Comparison of ENCODE assay signal across 2 cellular contexts in the genomic region with DNA sequence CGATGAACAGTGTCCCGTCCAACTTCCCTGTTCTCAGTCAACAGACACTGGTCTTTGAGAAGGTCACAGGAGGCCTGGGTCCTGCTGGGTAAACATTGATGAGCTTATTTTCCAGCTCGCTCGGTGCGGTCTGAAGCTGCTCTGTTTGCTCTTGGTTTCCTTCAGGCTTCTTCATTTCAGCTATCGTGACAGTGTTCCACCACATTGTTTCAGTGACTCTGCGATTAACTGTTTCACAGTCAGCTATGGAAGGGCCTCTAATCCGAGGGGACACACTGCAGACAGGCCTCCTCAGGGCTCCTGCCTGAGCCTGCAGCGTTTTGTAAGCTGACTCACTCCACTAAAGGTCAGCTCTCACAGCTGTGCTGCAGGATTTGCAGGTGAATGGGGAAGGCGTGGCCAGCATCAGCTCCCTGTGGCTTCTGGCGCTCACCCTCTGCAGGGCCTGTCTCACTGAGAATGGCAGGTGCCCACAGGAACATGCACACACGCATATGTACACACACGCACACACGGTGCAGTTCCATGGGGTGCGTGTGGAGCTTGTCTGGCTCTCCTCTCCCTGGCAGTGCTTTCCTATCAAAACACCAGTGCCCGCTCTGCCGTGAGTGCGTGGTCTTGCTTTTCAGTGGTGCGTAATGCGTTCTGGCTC.
TF ChIP-seq lines count a peak whose summit lies in the region.

No MANE protein-coding gene starts in this region.

TF ChIP-seq in WTC11, 78 proteins besides CTCF, POLR2A, EP300 and RAD21 (continued from another document and continues in another):
- TF ChIP-seq, protein P1, sequence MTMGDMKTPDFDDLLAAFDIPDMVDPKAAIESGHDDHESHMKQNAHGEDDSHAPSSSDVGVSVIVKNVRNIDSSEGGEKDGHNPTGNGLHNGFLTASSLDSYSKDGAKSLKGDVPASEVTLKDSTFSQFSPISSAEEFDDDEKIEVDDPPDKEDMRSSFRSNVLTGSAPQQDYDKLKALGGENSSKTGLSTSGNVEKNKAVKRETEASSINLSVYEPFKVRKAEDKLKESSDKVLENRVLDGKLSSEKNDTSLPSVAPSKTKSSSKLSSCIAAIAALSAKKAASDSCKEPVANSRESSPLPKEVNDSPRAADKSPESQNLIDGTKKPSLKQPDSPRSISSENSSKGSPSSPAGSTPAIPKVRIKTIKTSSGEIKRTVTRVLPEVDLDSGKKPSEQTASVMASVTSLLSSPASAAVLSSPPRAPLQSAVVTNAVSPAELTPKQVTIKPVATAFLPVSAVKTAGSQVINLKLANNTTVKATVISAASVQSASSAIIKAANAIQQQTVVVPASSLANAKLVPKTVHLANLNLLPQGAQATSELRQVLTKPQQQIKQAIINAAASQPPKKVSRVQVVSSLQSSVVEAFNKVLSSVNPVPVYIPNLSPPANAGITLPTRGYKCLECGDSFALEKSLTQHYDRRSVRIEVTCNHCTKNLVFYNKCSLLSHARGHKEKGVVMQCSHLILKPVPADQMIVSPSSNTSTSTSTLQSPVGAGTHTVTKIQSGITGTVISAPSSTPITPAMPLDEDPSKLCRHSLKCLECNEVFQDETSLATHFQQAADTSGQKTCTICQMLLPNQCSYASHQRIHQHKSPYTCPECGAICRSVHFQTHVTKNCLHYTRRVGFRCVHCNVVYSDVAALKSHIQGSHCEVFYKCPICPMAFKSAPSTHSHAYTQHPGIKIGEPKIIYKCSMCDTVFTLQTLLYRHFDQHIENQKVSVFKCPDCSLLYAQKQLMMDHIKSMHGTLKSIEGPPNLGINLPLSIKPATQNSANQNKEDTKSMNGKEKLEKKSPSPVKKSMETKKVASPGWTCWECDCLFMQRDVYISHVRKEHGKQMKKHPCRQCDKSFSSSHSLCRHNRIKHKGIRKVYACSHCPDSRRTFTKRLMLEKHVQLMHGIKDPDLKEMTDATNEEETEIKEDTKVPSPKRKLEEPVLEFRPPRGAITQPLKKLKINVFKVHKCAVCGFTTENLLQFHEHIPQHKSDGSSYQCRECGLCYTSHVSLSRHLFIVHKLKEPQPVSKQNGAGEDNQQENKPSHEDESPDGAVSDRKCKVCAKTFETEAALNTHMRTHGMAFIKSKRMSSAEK (CRISPR knock-in tag; IDR thresholded peaks at IDR 0.05; ENCODE audit: borderline replicate concordance) = 0 out of 2 replicates have a peak, but pooled peaks have one; percentile 4
- no peak for TF ChIP-seq EMX1 (CRISPR knock-in tag; IDR thresholded peaks at IDR 0.05)
- peak; percentile 49; the same call in 1 of the 2 replicates for TF ChIP-seq ZBTB21 (CRISPR knock-in tag; IDR thresholded peaks at IDR 0.05; ENCODE audit: borderline replicate concordance)
- TF ChIP-seq IRF2 (CRISPR knock-in tag; IDR thresholded peaks at IDR 0.05; ENCODE audit: borderline replicate concordance, low read depth) = no peak
- TF ChIP-seq, protein P2, sequence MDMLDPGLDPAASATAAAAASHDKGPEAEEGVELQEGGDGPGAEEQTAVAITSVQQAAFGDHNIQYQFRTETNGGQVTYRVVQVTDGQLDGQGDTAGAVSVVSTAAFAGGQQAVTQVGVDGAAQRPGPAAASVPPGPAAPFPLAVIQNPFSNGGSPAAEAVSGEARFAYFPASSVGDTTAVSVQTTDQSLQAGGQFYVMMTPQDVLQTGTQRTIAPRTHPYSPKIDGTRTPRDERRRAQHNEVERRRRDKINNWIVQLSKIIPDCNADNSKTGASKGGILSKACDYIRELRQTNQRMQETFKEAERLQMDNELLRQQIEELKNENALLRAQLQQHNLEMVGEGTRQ (CRISPR knock-in tag; IDR thresholded peaks at IDR 0.05) = peak; percentile 22; the same call in 1 of the 2 replicates
- TF ChIP-seq ZNF219 (CRISPR knock-in tag; IDR thresholded peaks at IDR 0.05; ENCODE audit: borderline replicate concordance) = peak; percentile 60; the same call in 1 of the 2 replicates
- peak; percentile 53; the same call in 1 of the 2 replicates for TF ChIP-seq FOXK1 (CRISPR knock-in tag; IDR thresholded peaks at IDR 0.05)
- TF ChIP-seq ETV6 (CRISPR knock-in tag; IDR thresholded peaks at IDR 0.05) = peak; percentile 84
- TF ChIP-seq TCF7 (CRISPR knock-in tag; IDR thresholded peaks at IDR 0.05; ENCODE audit: low read depth) = no peak
- no peak for TF ChIP-seq GRHL2 (CRISPR knock-in tag; IDR thresholded peaks at IDR 0.05; ENCODE audit: insufficient replicate concordance, severe bottlenecking)
- TF ChIP-seq, protein P3, sequence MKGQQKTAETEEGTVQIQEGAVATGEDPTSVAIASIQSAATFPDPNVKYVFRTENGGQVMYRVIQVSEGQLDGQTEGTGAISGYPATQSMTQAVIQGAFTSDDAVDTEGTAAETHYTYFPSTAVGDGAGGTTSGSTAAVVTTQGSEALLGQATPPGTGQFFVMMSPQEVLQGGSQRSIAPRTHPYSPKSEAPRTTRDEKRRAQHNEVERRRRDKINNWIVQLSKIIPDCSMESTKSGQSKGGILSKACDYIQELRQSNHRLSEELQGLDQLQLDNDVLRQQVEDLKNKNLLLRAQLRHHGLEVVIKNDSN (CRISPR knock-in tag; IDR thresholded peaks at IDR 0.05) = peak; percentile 55; the same call in 1 of the 2 replicates
- peak; percentile 74; the same call in 1 of the 2 replicates for TF ChIP-seq CBFB (CRISPR knock-in tag; IDR thresholded peaks at IDR 0.05; ENCODE audit: low read depth)
- TF ChIP-seq SMAD3 (CRISPR knock-in tag; IDR thresholded peaks at IDR 0.05; ENCODE audit: borderline replicate concordance) = peak; percentile 82; the same call in 1 of the 2 replicates
- peak; percentile 44 for TF ChIP-seq ZNF121 (CRISPR knock-in tag; IDR thresholded peaks at IDR 0.05)
- TF ChIP-seq NFE2L1 (CRISPR knock-in tag; IDR thresholded peaks at IDR 0.05) = no peak
- TF ChIP-seq SP1 (CRISPR knock-in tag; conservative IDR thresholded peaks at IDR 0.05) = peak; percentile 73; the same call in 1 of the 2 replicates
- TF ChIP-seq, protein P4, sequence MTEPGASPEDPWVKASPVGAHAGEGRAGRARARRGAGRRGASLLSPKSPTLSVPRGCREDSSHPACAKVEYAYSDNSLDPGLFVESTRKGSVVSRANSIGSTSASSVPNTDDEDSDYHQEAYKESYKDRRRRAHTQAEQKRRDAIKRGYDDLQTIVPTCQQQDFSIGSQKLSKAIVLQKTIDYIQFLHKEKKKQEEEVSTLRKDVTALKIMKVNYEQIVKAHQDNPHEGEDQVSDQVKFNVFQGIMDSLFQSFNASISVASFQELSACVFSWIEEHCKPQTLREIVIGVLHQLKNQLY (CRISPR knock-in tag; IDR thresholded peaks at IDR 0.05) = no peak
- TF ChIP-seq, protein P5, sequence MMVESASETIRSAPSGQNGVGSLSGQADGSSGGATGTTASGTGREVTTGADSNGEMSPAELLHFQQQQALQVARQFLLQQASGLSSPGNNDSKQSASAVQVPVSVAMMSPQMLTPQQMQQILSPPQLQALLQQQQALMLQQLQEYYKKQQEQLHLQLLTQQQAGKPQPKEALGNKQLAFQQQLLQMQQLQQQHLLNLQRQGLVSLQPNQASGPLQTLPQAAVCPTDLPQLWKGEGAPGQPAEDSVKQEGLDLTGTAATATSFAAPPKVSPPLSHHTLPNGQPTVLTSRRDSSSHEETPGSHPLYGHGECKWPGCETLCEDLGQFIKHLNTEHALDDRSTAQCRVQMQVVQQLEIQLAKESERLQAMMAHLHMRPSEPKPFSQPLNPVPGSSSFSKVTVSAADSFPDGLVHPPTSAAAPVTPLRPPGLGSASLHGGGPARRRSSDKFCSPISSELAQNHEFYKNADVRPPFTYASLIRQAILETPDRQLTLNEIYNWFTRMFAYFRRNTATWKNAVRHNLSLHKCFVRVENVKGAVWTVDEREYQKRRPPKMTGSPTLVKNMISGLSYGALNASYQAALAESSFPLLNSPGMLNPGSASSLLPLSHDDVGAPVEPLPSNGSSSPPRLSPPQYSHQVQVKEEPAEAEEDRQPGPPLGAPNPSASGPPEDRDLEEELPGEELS (CRISPR knock-in tag; IDR thresholded peaks at IDR 0.05) = peak; percentile 85; the same call in 1 of the 2 replicates

TF ChIP-seq in HepG2, 621 proteins besides CTCF, POLR2A, EP300 and RAD21 (continued from another document and continues in another):
- TF ChIP-seq, protein P6, sequence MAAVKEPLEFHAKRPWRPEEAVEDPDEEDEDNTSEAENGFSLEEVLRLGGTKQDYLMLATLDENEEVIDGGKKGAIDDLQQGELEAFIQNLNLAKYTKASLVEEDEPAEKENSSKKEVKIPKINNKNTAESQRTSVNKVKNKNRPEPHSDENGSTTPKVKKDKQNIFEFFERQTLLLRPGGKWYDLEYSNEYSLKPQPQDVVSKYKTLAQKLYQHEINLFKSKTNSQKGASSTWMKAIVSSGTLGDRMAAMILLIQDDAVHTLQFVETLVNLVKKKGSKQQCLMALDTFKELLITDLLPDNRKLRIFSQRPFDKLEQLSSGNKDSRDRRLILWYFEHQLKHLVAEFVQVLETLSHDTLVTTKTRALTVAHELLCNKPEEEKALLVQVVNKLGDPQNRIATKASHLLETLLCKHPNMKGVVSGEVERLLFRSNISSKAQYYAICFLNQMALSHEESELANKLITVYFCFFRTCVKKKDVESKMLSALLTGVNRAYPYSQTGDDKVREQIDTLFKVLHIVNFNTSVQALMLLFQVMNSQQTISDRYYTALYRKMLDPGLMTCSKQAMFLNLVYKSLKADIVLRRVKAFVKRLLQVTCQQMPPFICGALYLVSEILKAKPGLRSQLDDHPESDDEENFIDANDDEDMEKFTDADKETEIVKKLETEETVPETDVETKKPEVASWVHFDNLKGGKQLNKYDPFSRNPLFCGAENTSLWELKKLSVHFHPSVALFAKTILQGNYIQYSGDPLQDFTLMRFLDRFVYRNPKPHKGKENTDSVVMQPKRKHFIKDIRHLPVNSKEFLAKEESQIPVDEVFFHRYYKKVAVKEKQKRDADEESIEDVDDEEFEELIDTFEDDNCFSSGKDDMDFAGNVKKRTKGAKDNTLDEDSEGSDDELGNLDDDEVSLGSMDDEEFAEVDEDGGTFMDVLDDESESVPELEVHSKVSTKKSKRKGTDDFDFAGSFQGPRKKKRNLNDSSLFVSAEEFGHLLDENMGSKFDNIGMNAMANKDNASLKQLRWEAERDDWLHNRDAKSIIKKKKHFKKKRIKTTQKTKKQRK (IDR thresholded peaks at IDR 0.05; ENCODE audit: low read length) = no peak
- TF ChIP-seq, protein P7, sequence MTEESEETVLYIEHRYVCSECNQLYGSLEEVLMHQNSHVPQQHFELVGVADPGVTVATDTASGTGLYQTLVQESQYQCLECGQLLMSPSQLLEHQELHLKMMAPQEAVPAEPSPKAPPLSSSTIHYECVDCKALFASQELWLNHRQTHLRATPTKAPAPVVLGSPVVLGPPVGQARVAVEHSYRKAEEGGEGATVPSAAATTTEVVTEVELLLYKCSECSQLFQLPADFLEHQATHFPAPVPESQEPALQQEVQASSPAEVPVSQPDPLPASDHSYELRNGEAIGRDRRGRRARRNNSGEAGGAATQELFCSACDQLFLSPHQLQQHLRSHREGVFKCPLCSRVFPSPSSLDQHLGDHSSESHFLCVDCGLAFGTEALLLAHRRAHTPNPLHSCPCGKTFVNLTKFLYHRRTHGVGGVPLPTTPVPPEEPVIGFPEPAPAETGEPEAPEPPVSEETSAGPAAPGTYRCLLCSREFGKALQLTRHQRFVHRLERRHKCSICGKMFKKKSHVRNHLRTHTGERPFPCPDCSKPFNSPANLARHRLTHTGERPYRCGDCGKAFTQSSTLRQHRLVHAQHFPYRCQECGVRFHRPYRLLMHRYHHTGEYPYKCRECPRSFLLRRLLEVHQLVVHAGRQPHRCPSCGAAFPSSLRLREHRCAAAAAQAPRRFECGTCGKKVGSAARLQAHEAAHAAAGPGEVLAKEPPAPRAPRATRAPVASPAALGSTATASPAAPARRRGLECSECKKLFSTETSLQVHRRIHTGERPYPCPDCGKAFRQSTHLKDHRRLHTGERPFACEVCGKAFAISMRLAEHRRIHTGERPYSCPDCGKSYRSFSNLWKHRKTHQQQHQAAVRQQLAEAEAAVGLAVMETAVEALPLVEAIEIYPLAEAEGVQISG (CRISPR knock-in tag; IDR thresholded peaks at IDR 0.05) = no peak
- no peak for TF ChIP-seq FOXA1 (IDR thresholded peaks at IDR 0.05)
- peak; percentile 70 for TF ChIP-seq FOXA1 (CRISPR knock-in tag; IDR thresholded peaks at IDR 0.05)
- TF ChIP-seq SPEN (CRISPR knock-in tag; IDR thresholded peaks at IDR 0.05; ENCODE audit: low read depth) = 0 out of 2 replicates have a peak, but pooled peaks have one; percentile 29
- TF ChIP-seq FOXP1 (IDR thresholded peaks at IDR 0.05) = no peak
- TF ChIP-seq FOXP1 (CRISPR knock-in tag; IDR thresholded peaks at IDR 0.05) = peak; percentile 41; the same call in 1 of the 2 replicates
- 0 out of 3 replicates have a peak, but pooled peaks have one; percentile 31 for TF ChIP-seq MXI1 (IDR thresholded peaks at IDR 0.05; ENCODE audit: borderline replicate concordance, low read depth, low read length)
- peak; percentile 39; the same call in 1 of the 2 replicates for TF ChIP-seq SALL1 (CRISPR knock-in tag; IDR thresholded peaks at IDR 0.05)
- TF ChIP-seq, protein P8, sequence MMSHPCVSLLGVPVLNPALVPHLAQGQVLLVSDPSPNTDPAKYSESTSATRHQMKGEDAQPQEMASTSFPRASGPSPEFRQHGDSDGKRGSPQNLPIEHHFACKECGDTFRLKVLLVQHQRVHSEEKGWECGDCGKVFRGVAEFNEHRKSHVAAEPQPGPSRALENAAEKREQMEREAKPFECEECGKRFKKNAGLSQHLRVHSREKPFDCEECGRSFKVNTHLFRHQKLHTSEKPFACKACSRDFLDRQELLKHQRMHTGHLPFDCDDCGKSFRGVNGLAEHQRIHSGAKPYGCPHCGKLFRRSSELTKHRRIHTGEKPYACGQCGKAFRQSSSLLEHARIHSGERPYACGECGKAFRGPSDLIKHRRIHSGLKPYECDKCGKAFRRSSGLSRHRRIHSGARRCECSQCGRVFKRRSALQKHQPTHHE (CRISPR knock-in tag; IDR thresholded peaks at IDR 0.05; ENCODE audit: borderline replicate concordance) = no peak
- 0 out of 2 replicates have a peak, but pooled peaks have one; percentile 30 for TF ChIP-seq MIER3 (CRISPR knock-in tag; IDR thresholded peaks at IDR 0.05; ENCODE audit: borderline replicate concordance)
- TF ChIP-seq MYC (CRISPR knock-in tag; IDR thresholded peaks at IDR 0.05; ENCODE audit: borderline replicate concordance) = peak; percentile 29; the same call in 1 of the 2 replicates
- TF ChIP-seq, protein P9, sequence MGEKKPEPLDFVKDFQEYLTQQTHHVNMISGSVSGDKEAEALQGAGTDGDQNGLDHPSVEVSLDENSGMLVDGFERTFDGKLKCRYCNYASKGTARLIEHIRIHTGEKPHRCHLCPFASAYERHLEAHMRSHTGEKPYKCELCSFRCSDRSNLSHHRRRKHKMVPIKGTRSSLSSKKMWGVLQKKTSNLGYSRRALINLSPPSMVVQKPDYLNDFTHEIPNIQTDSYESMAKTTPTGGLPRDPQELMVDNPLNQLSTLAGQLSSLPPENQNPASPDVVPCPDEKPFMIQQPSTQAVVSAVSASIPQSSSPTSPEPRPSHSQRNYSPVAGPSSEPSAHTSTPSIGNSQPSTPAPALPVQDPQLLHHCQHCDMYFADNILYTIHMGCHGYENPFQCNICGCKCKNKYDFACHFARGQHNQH (CRISPR knock-in tag; IDR thresholded peaks at IDR 0.05) = 0 out of 2 replicates have a peak, but pooled peaks have one; percentile 21
- TF ChIP-seq ZNF350 (CRISPR knock-in tag; IDR thresholded peaks at IDR 0.05; ENCODE audit: borderline replicate concordance, low read depth) = peak; percentile 18; the same call in 1 of the 2 replicates
- no peak for TF ChIP-seq IKZF1 (IDR thresholded peaks at IDR 0.05)
- TF ChIP-seq RARA (CRISPR knock-in tag; IDR thresholded peaks at IDR 0.05) = peak; percentile 27; the same call in 1 of the 2 replicates
- no peak for TF ChIP-seq SCMH1 (CRISPR knock-in tag; IDR thresholded peaks at IDR 0.05; ENCODE audit: borderline replicate concordance)
- TF ChIP-seq SOX13 (IDR thresholded peaks at IDR 0.05) = no peak
- TF ChIP-seq SOX13 (CRISPR knock-in tag; conservative IDR thresholded peaks at IDR 0.05 in 1 of 2, IDR thresholded peaks at IDR 0.05 in 1 of 2) = peak in 1 of 2 experiments; percentile 46; a peak in 2 of 4 replicates
- TF ChIP-seq ZNF274 (CRISPR knock-in tag; IDR thresholded peaks at IDR 0.05) = 0 out of 2 replicates have a peak, but pooled peaks have one; percentile 52
- TF ChIP-seq ELF1 (CRISPR knock-in tag; IDR thresholded peaks at IDR 0.05) = 0 out of 2 replicates have a peak, but pooled peaks have one; percentile 18
- TF ChIP-seq GABPB1 (CRISPR knock-in tag; IDR thresholded peaks at IDR 0.05) = no peak
